ENCODE assay signal across 10 cellular contexts in genomic region chr2:160379399-160379798, GRCh38.
A peak's percentile ranks its signal among the peaks of the same experiment; 100 is the strongest.
DNase-seq lines count a peak whose midpoint lies in the region; ATAC-seq, FAIRE-seq and TF ChIP-seq lines count a peak whose summit lies in the region.
"Had no signal": no experiment of that assay in that cellular context is flagged by ENCODE, and none has a peak within 500 bp of the region (broad histone marks: within the 10 kb centered on the region; RNA-seq: fewer than 3 reads in every experiment).

No MANE protein-coding gene starts in this region.

- H2AFZ ChIP-seq in endothelial cell of umbilical vein (ENCODE audit: low read depth, low read length), result no peak overlapping the region

- intact Hi-C loops in endothelial cell of umbilical vein (cut with micrococcal nuclease), result no loop called here

- no peaks in the 10 kb centered on the region for H4K20me1 ChIP-seq in endothelial cell of umbilical vein (replicated peaks; ENCODE audit: control insufficient read depth, extremely low read depth, insufficient read depth, low read length)

- ATAC-seq in HG02885 (IDR thresholded peaks at IDR 0.05; ENCODE audit: poor library complexity, unreplicated experiment) (no peak), GM19023 (IDR thresholded peaks at IDR 0.05; ENCODE audit: unreplicated experiment) (no peak)

- no peak overlapping the region for H3K4me3 ChIP-seq in AG04450 (ENCODE audit: low read depth, low read length)
- peak overlapping the region; percentile 6 for H3K4me3 ChIP-seq in NB4 (ENCODE audit: low read depth, low read length)
- no peak overlapping the region for H3K4me3 ChIP-seq in endothelial cell of umbilical vein (replicated peaks in 1 of 3; ENCODE audit: insufficient read depth in 1 of 3, low read depth in 1 of 3, low read length in 3 of 3)

- H3K27ac Mint-ChIP-seq in nephron, result peak overlapping the region in 2 of 3 experiments; percentile 24 to 78
- H3K27ac Mint-ChIP-seq: activated T-helper 2 cell treated with anti-CD3 and anti-CD28 coated beads, Interferon-gamma antibody, Interleukin-2, Interleukin-4, amounts not matched to agents 10 μg/mL and 5 μg/mL and 100 μg/mL, durations not matched to agents 14 hours and 24 hours and 36 hours had no signal

- H3K79me2 ChIP-seq in endothelial cell of umbilical vein (ENCODE audit: control insufficient read depth, insufficient read depth, low read length), result peaks cover 95% of the 10 kb centered on the region

- peak overlapping the region; percentile 73 for H3K4me2 ChIP-seq in endothelial cell of umbilical vein (ENCODE audit: insufficient read depth, low read length)

- H3K4me3 Mint-ChIP-seq in nephron, result no peak overlapping the region

- H3K36me3 ChIP-seq in endothelial cell of umbilical vein (ENCODE audit: control insufficient read depth in 2 of 2, extremely low read depth in 1 of 2, insufficient read depth in 2 of 2, low read length in 2 of 2), result no peaks in the 10 kb centered on the region

- TF ChIP-seq POLR2A in NB4 (IDR thresholded peaks at IDR 0.05; ENCODE audit: extremely low read depth, insufficient read length) (no peak), endothelial cell of umbilical vein (IDR thresholded peaks at IDR 0.05; ENCODE audit: low read depth, low read length) (no peak)

- dilution Hi-C loops in endothelial cell of umbilical vein (cut with MboI; ENCODE audit: extremely low pct_ligation_motif_present, low sequenced_read_pairs), result no loop called here

- H3K9me1 ChIP-seq in endothelial cell of umbilical vein (replicated peaks; ENCODE audit: control insufficient read depth, extremely low read depth, insufficient read depth, low read length), result no peaks in the 10 kb centered on the region

- peaks cover 71% of the 10 kb centered on the region for H3K4me1 Mint-ChIP-seq in nephron

- H3K9me3 ChIP-seq in AG04450 (ENCODE audit: control insufficient read depth, insufficient read depth, low read length) (no peaks in the 10 kb centered on the region), endothelial cell of umbilical vein (replicated peaks; ENCODE audit: control insufficient read depth, insufficient read depth, low read length) (no peaks in the 10 kb centered on the region)

- POLR2A ChIA-PET in AG04450 (lab: Yijun Ruan, JAX) (interaction anchor here (0.6 kb wide), 1 partner anchor 72 kb away, joined by 7 read pairs; no protein-coding TSS in a partner anchor), endothelial cell of umbilical vein (lab: Charles Lee) (no interaction called here)

- DNase-seq in AG04450 (ENCODE audit: low read depth, low spot score), result peak; percentile 83
- peak; percentile 52 for DNase-seq in NB4 (ENCODE audit: low read depth)
- DNase-seq in endothelial cell of umbilical vein (ENCODE audit: low read depth, low spot score), result no peak
- no peak for DNase-seq in inferior parietal cortex (ENCODE audit: extremely low spot score)
- DNase-seq in NCI-H1436 treated with DMSO at 0.1 percent for 48 hours (lab: John Stamatoyannopoulos, UW), result no peak
- DNase-seq: stimulated activated CD4-positive, alpha-beta T cell treated with anti-CD3 and anti-CD28 coated beads, Interleukin-1b, Interleukin-23, amount 100 ng/mL, for 48 hours had no signal

- no peak for FAIRE-seq in endothelial cell of umbilical vein (lab: Jason Lieb, UNC)

- H3K27ac ChIP-seq in AG04450 (ENCODE audit: low read depth, low read length) (peak overlapping the region; percentile 84), endothelial cell of umbilical vein (ENCODE audit: insufficient read depth, low read depth, low read length) (no peak overlapping the region)

- H3K9ac ChIP-seq in endothelial cell of umbilical vein (replicated peaks; ENCODE audit: extremely low read depth, insufficient read depth, low read length), result no peak overlapping the region

- no TSS peak for BruUV-seq in endothelial cell of umbilical vein (replicated peaks; lab: Mats Ljungman, UMichigan)

- peaks cover 85% of the 10 kb centered on the region for H3K4me1 ChIP-seq in endothelial cell of umbilical vein (ENCODE audit: control insufficient read depth, extremely low read depth, insufficient read depth, low read length)

- no peak for TF ChIP-seq CTCF in AG04450 (IDR thresholded peaks at IDR 0.05; ENCODE audit: low read depth, low read length)
- TF ChIP-seq CTCF in NB4 (IDR thresholded peaks at IDR 0.05; ENCODE audit: low read depth, low read length), result no peak
- no peak for TF ChIP-seq CTCF in endothelial cell of umbilical vein (IDR thresholded peaks at IDR 0.05; ENCODE audit: extremely low read depth in 1 of 2, insufficient read depth in 1 of 2, low read depth in 1 of 2, low read length in 2 of 2)
- TF ChIP-seq CTCF in nephron (IDR thresholded peaks at IDR 0.05; ENCODE audit: unreplicated experiment in 3 of 3), result no peak

- CTCF ChIA-PET in AG04450 (lab: Charles Lee) (no interaction called here), endothelial cell of umbilical vein (lab: Charles Lee) (interaction anchor here (1.6 to 2.3 kb wide), 2 partner anchors 64 to 591 kb away, joined by 3 to 8 read pairs; no protein-coding TSS in a partner anchor)

- H3K9me3 Mint-ChIP-seq in nephron, result no peaks in the 10 kb centered on the region
- H3K9me3 Mint-ChIP-seq: activated T-helper 2 cell treated with anti-CD3 and anti-CD28 coated beads, Interferon-gamma antibody, Interleukin-2, Interleukin-4, amounts not matched to agents 10 μg/mL and 5 μg/mL and 100 μg/mL, durations not matched to agents 14 hours and 24 hours and 36 hours had no signal

- no peaks in the 10 kb centered on the region for H3K27me3 Mint-ChIP-seq in nephron (ENCODE audit: low read depth)

- no peaks in the 10 kb centered on the region for H3K36me3 Mint-ChIP-seq in nephron (ENCODE audit: low read depth)

- H3K27me3 ChIP-seq in AG04450 (ENCODE audit: control insufficient read depth, insufficient read depth, low read length), result no peaks in the 10 kb centered on the region
- H3K27me3 ChIP-seq in endothelial cell of umbilical vein (ENCODE audit: control insufficient read depth in 2 of 2, insufficient read depth in 2 of 2, low read length in 2 of 2), result no peaks in the 10 kb centered on the region

TF ChIP-seq in endothelial cell of umbilical vein, 7 proteins besides CTCF, POLR2A, EP300 and RAD21:
- TF ChIP-seq EZH2 (IDR thresholded peaks at IDR 0.05; ENCODE audit: borderline replicate concordance, low read depth, low read length, severe bottlenecking), result no peak
- no peak for TF ChIP-seq MAX (IDR thresholded peaks at IDR 0.05; ENCODE audit: insufficient read depth, insufficient read length)
- no peak for TF ChIP-seq GATA2 (IDR thresholded peaks at IDR 0.05; ENCODE audit: insufficient read depth, insufficient read length, low read depth, low read length)

Comparison
In these comparisons a context has a peak if more than half of its experiments do, and no peak if none do; other contexts are left out.
1. DNase-seq: peak in AG04450 (single experiment) and NB4 (single experiment); none in endothelial cell of umbilical vein (single experiment), inferior parietal cortex (single experiment) and NCI-H1436 treated with DMSO at 0.1 percent for 48 hours (single experiment).